In genomic region chr5:6011199-6011598, GRCh38 we compare ENCODE assay signal across 11 cellular contexts.
"Had no signal": no experiment of that assay in that cellular context is flagged by ENCODE, and none has a peak within 500 bp of the region (broad histone marks: within the 10 kb centered on the region; RNA-seq: fewer than 3 reads in every experiment).

No MANE protein-coding gene starts in this region.

- H3K4me2 ChIP-seq: GM23338 had no signal

- H2AFZ ChIP-seq: GM23248, GM23338 had no signal

- H3K4me1 ChIP-seq: HAP-1 had no signal

- DNase-seq: GM23248, GOT3, H7, H9, HCEC 1CT, HFFc6 had no signal

- H3K9ac ChIP-seq: GM23248 had no signal

- H3K36me3 ChIP-seq: HAP-1 had no signal

- ATAC-seq: GM23338, HCT116 had no signal

- FAIRE-seq: H1, H54 had no signal

- H3K9me3 ChIP-seq: HAP-1 had no signal

- H3K4me3 ChIP-seq: GM23248, GM23338, HAP-1 had no signal

- H3K27ac ChIP-seq: GM23248 had no signal
